Comparison of ENCODE assay signal across 34 cellular contexts in the genomic region with DNA sequence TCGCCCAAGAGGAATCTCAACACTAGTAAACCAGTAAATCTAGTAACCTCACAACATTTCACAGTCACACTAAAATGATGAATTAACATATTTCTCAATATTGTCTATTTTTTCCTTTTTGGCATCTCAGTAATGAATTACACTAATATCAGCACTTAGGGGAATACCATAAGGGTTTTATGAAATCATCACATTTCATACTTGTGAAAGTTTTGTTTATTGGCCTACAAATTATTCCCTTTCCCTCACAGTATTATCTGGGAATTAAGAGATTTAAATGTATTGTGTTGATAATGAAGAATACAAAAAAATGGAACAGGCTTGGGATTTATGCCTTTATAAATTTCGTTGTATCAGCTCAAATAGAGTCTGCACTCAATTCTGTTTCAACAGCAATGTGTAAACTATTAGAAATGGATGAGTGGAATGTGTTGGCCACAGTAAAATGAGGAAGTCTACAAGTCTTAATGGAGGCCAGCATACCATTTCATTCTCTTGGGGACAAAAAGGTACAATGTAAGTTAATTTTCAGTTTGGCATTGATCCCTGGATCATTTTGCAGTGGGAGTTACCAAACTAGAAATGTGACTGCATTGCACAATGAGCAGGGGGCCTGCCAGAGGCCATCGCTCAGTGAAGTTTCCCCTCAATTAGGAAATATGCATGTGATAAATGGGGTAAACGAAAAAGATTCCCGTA.
DNase-seq lines count a peak whose midpoint lies in the region; ATAC-seq, FAIRE-seq and TF ChIP-seq lines count a peak whose summit lies in the region.
"Had no signal": no experiment of that assay in that cellular context is flagged by ENCODE, and none has a peak within 500 bp of the region (broad histone marks: within the 10 kb centered on the region; RNA-seq: fewer than 3 reads in every experiment).

No MANE protein-coding gene starts in this region.

- no peaks in the 10 kb centered on the region for H3K9me1 ChIP-seq in K562 (ENCODE audit: control insufficient read depth, insufficient read depth, low read length)

- H3K36me3 Mint-ChIP-seq in nephron progenitor cell (ENCODE audit: low read depth) = peaks cover 22% of the 10 kb centered on the region
- H3K36me3 Mint-ChIP-seq: natural killer cell treated with Interleukin-12 subunit alpha and Interleukin-12 subunit beta and Interleukin-15 and Interleukin-18, amount 100 ng/mL, for 72 hours had no signal

- intact Hi-C loops in K562 (cut with micrococcal nuclease) = loop anchor here (10.0 kb wide), 1 partner anchor 154 kb away; no protein-coding TSS in a partner anchor
- intact Hi-C loops in right cardiac atrium (cut with DNase I) = loop anchor here in 3 of 4 donors (10.0 kb wide), 2 partner anchors 334 to 344 kb away; no protein-coding TSS in a partner anchor

- peaks cover 20% of the 10 kb centered on the region for H3K9me3 Mint-ChIP-seq in nephron progenitor cell
- H3K9me3 Mint-ChIP-seq: activated CD8-positive, alpha-beta T cell treated with anti-CD3 and anti-CD28 coated beads for 36 hours; activated T-helper 17 cell treated with anti-CD3 and anti-CD28 coated beads, Interleukin-2, amount 50 U/mL, for 72 hours; natural killer cell treated with Interleukin-12 subunit alpha and Interleukin-12 subunit beta and Interleukin-15 and Interleukin-18, amount 100 ng/mL, for 72 hours; T-helper 2 cell treated with Interferon-gamma antibody and Interleukin-4, amounts not matched to agents 5 μg/mL and 100 μg/mL, for 36 hours had no signal

- no peak overlapping the region for H3K4me2 ChIP-seq in K562 (ENCODE audit: insufficient read depth, low read length)
- H3K4me2 ChIP-seq: BLaER1 had no signal

- no peaks in the 10 kb centered on the region for H3K79me2 ChIP-seq in K562 (ENCODE audit: control insufficient read depth, insufficient read depth, low read length)

- no peaks in the 10 kb centered on the region for H3K36me3 ChIP-seq in K562 (ENCODE audit: control insufficient read depth, insufficient read depth, low read length)
- no peaks in the 10 kb centered on the region for H3K36me3 ChIP-seq in skeletal muscle tissue (ENCODE audit: control insufficient read depth in 3 of 3, insufficient read depth in 3 of 3, low read length in 3 of 3)
- H3K36me3 ChIP-seq: BLaER1, colonic mucosa, heart right ventricle, MG63, stomach, tibial artery, vagina had no signal

- H3K4me3 Mint-ChIP-seq in nephron progenitor cell = no peak overlapping the region
- H3K4me3 Mint-ChIP-seq: activated CD4-positive, alpha-beta T cell treated with anti-CD3 and anti-CD28 coated beads for 36 hours; activated CD8-positive, alpha-beta T cell treated with anti-CD3 and anti-CD28 coated beads for 36 hours; activated T-helper 17 cell treated with anti-CD3 and anti-CD28 coated beads, Interleukin-2, amount 50 U/mL, for 72 hours; H9; natural killer cell treated with Interleukin-12 subunit alpha and Interleukin-12 subunit beta and Interleukin-15 and Interleukin-18, amount 100 ng/mL, for 72 hours; T-helper 2 cell treated with Interferon-gamma antibody and Interleukin-4, amounts not matched to agents 5 μg/mL and 100 μg/mL, for 36 hours had no signal

- H3K27ac ChIP-seq in K562 (ENCODE audit: extremely low read depth, low read depth, low read length) (no peak overlapping the region), right cardiac atrium (ENCODE audit: low read length) (no peak overlapping the region), skeletal muscle tissue (ENCODE audit: low read depth, low read length) (peak overlapping the region; percentile 64)
- H3K27ac ChIP-seq: BLaER1, colonic mucosa, epithelial cell of prostate, foreskin keratinocyte, tibial artery, vagina had no signal

- TF ChIP-seq RAD21 in K562 (CRISPR knock-in tag; conservative IDR thresholded peaks at IDR 0.05 in 1 of 2, IDR thresholded peaks at IDR 0.05 in 1 of 2) = no peak

- H2AFZ ChIP-seq in K562 (ENCODE audit: low read depth, low read length) = no peak overlapping the region

- H3K9ac ChIP-seq in K562 (ENCODE audit: insufficient read depth in 1 of 2, low read depth in 2 of 2, low read length in 2 of 2) (no peak overlapping the region), skeletal muscle tissue (ENCODE audit: low read depth in 1 of 3, low read length in 3 of 3) (no peak overlapping the region)
- H3K9ac ChIP-seq: BLaER1 had no signal

- H3K4me1 ChIP-seq in K562 (replicated peaks in 1 of 2; ENCODE audit: control insufficient read depth in 2 of 2, insufficient read depth in 2 of 2, low read length in 2 of 2) = no peaks in the 10 kb centered on the region
- no peaks in the 10 kb centered on the region for H3K4me1 ChIP-seq in right cardiac atrium (ENCODE audit: control insufficient read depth, insufficient read depth, low read length)
- no peaks in the 10 kb centered on the region for H3K4me1 ChIP-seq in skeletal muscle tissue (ENCODE audit: control insufficient read depth in 3 of 3, insufficient read depth in 3 of 3, low read length in 3 of 3)
- H3K4me1 ChIP-seq: BLaER1, colonic mucosa, foreskin keratinocyte, heart right ventricle, tibial artery, vagina had no signal

- in situ Hi-C loops in K562 (cut with MboI) = no loop called here

- peaks cover 16% of the 10 kb centered on the region for H3K4me1 Mint-ChIP-seq in nephron progenitor cell
- H3K4me1 Mint-ChIP-seq: activated CD4-positive, alpha-beta T cell treated with anti-CD3 and anti-CD28 coated beads for 36 hours; activated T-helper 17 cell treated with anti-CD3 and anti-CD28 coated beads, Interleukin-2, amount 50 U/mL, for 72 hours had no signal

- no peak for TF ChIP-seq POLR2A in GM12891 (IDR thresholded peaks at IDR 0.05; ENCODE audit: low read depth, low read length)
- TF ChIP-seq POLR2A in K562 (conservative IDR thresholded peaks at IDR 0.05) = no peak

- H3K27me3 Mint-ChIP-seq in nephron progenitor cell (ENCODE audit: low read depth, poor library complexity) = no peaks in the 10 kb centered on the region

- TF ChIP-seq CTCF in K562 (IDR thresholded peaks at IDR 0.05 in 2 of 3, conservative IDR thresholded peaks at IDR 0.05 in 1 of 3; ENCODE audit: insufficient read depth in 2 of 3, low read depth in 1 of 3, low read length in 3 of 3) (no peak), nephron progenitor cell (IDR thresholded peaks at IDR 0.05) (no peak)

- H4K20me1 ChIP-seq in K562 (replicated peaks; ENCODE audit: control insufficient read depth, insufficient read depth, low read length) = no peaks in the 10 kb centered on the region
- H4K20me1 ChIP-seq: BLaER1 had no signal

- ATAC-seq in K562 (no peak), right cardiac atrium (peak; percentile 55 to 89)
- ATAC-seq: activated CD4-positive, alpha-beta T cell treated with anti-CD3 and anti-CD28 coated beads for 36 hours; activated CD8-positive, alpha-beta T cell treated with anti-CD3 and anti-CD28 coated beads for 36 hours; activated T-helper 17 cell treated with anti-CD3 and anti-CD28 coated beads, Interleukin-2, amount 50 U/mL, for 72 hours; foreskin keratinocyte; natural killer cell treated with Interleukin-12 subunit alpha and Interleukin-12 subunit beta and Interleukin-15 and Interleukin-18, amount 100 ng/mL, for 72 hours; Panc1 had no signal

- FAIRE-seq in GM12891 (lab: Jason Lieb, UNC) (no peak), K562 (lab: Jason Lieb, UNC) (no peak)
- FAIRE-seq: HTR-8/SVneo, kidney had no signal

- H3K27ac Mint-ChIP-seq in nephron progenitor cell = no peak overlapping the region
- H3K27ac Mint-ChIP-seq: activated CD4-positive, alpha-beta T cell treated with anti-CD3 and anti-CD28 coated beads for 36 hours; activated CD8-positive, alpha-beta T cell treated with anti-CD3 and anti-CD28 coated beads for 36 hours; activated T-helper 17 cell treated with anti-CD3 and anti-CD28 coated beads, Interleukin-2, amount 50 U/mL, for 72 hours; H9; natural killer cell treated with Interleukin-12 subunit alpha and Interleukin-12 subunit beta and Interleukin-15 and Interleukin-18, amount 100 ng/mL, for 72 hours; T-helper 2 cell treated with Interferon-gamma antibody and Interleukin-4, amounts not matched to agents 5 μg/mL and 100 μg/mL, for 36 hours had no signal

- no peaks in the 10 kb centered on the region; a peak in 2 of 5 replicates for H3K27me3 ChIP-seq in K562 (ENCODE audit: control insufficient read depth in 2 of 2, insufficient read depth in 2 of 2, low read length in 2 of 2)
- no peaks in the 10 kb centered on the region for H3K27me3 ChIP-seq in right cardiac atrium (ENCODE audit: control insufficient read depth, insufficient read depth)
- H3K27me3 ChIP-seq in skeletal muscle tissue (ENCODE audit: control insufficient read depth in 3 of 3, insufficient read depth in 3 of 3, low read length in 3 of 3) = no peaks in the 10 kb centered on the region
- H3K27me3 ChIP-seq: BLaER1, colonic mucosa, foreskin keratinocyte, heart right ventricle, MG63, stomach, vagina had no signal

- 1% methylated on average over 5 of the region's 5 CpGs for WGBS in K562 (ENCODE audit: insufficient coverage, low coverage, missing lambda C conversion rate)
- 63% methylated on average over 5 of the region's 5 CpGs for WGBS in right cardiac atrium

- DNase-seq in GM12891 (ENCODE audit: insufficient read length, low spot score) (no peak), K562 (ENCODE audit: extremely low read depth in 1 of 4, low spot score in 3 of 4) (no peak), right cardiac atrium (peak; percentile 60 to 82 (median 71)), DMS79 (lab: John Stamatoyannopoulos, UW) (no peak), nephron progenitor cell (no peak)
- DNase-seq in central memory CD4-positive, alpha-beta T cell = no peak
- DNase-seq: activated CD4-positive, alpha-beta T cell treated with anti-CD3 and anti-CD28 coated beads for 36 hours; activated CD8-positive, alpha-beta T cell treated with anti-CD3 and anti-CD28 coated beads for 36 hours; activated naive CD4-positive, alpha-beta T cell treated with anti-CD3 and anti-CD28 coated beads, Interleukin-2, amount 50 U/mL, for 16 hours; amygdala; colonic mucosa; DMS 273 treated with DMSO at 0.1 percent for 48 hours; effector CD8-positive, alpha-beta T cell; foreskin keratinocyte; H9; heart right ventricle; KBM-7; kidney; MG63; NCI-H2029; NCI-H226; SHP77 treated with DMSO at 0.1 percent for 48 hours; stimulated activated CD4-positive, alpha-beta T cell treated with anti-CD3 and anti-CD28 coated beads, Interleukin-4, amount 100 ng/mL, for 1 hour; stomach had no signal

- H3K4me3 ChIP-seq in K562 (no peak overlapping the region), right cardiac atrium (ENCODE audit: low read length) (no peak overlapping the region), skeletal muscle tissue (ENCODE audit: low read length in 3 of 3) (no peak overlapping the region)
- H3K4me3 ChIP-seq: BLaER1, colonic mucosa, heart right ventricle, MG63, stomach, tibial artery, vagina had no signal

- H3K9me3 ChIP-seq in K562 (replicated peaks; ENCODE audit: control insufficient read depth, insufficient read depth, low read depth, low read length) = no peaks in the 10 kb centered on the region
- no peaks in the 10 kb centered on the region for H3K9me3 ChIP-seq in right cardiac atrium (ENCODE audit: control insufficient read depth, low read length)
- H3K9me3 ChIP-seq in skeletal muscle tissue (ENCODE audit: control insufficient read depth in 3 of 3, low read length in 3 of 3) = no peaks in the 10 kb centered on the region
- H3K9me3 ChIP-seq: BLaER1, colonic mucosa, MG63, stomach, vagina had no signal

- TF ChIP-seq EP300 in K562 (IDR thresholded peaks at IDR 0.05; ENCODE audit: low read length) = no peak

- POLR2A ChIA-PET in K562 (lab: Yijun Ruan, JAX) = no interaction called here

- CTCF ChIA-PET in K562 (lab: Yijun Ruan, JAX; ENCODE audit: low intra/inter-chr PET ratio) = no interaction called here

- BruUV-seq in K562 (replicated peaks; lab: Mats Ljungman, UMichigan) = no TSS peak

Comparison
In these comparisons a context has a peak if more than half of its experiments do, and no peak if none do; other contexts are left out.
1. DNase-seq: peak in right cardiac atrium (3 of 3); none in GM12891 (single experiment), K562 (0 of 4), DMS79 (single experiment), nephron progenitor cell (single experiment) and central memory CD4-positive, alpha-beta T cell (single experiment).